Comparison of ENCODE assay signal across 9 cellular contexts in the genomic region with DNA sequence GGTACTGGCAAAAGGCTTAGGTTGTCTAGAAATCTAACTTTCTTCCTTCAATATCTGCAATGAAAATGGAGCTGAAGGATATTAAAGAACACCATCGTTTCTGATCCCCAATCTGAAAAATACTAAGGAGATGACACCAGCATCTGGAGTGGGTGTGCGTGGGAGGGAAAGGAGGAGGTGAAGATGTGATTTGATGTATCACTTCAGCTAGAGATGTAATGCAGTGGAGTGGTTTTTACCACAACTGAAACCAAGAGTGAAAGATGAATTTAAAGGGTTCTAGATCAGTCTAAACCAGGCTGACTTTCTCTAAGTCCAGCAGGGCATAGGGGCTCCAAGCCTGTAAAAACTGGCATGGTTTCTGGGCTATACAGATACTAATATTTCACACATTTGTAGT.
DNase-seq lines count a peak whose midpoint lies in the region; ATAC-seq and TF ChIP-seq lines count a peak whose summit lies in the region.
"Had no signal": no experiment of that assay in that cellular context is flagged by ENCODE, and none has a peak within 500 bp of the region (broad histone marks: within the 10 kb centered on the region; RNA-seq: fewer than 3 reads in every experiment).

No MANE protein-coding gene starts in this region.

- no peaks in the 10 kb centered on the region for H4K20me1 ChIP-seq in DND-41 (ENCODE audit: insufficient read depth, low read length)

- no peaks in the 10 kb centered on the region for H3K27me3 ChIP-seq in DND-41 (ENCODE audit: insufficient read depth, low read length, poor library complexity)

- ATAC-seq in DND-41 (ENCODE audit: insufficient read depth, low read depth) = 0 out of 3 replicates have a peak, but pooled peaks have one; percentile 29
- ATAC-seq in HG03039 (IDR thresholded peaks at IDR 0.05; ENCODE audit: unreplicated experiment) = peak; percentile 83

- TF ChIP-seq CTCF in DND-41 (IDR thresholded peaks at IDR 0.05; ENCODE audit: borderline replicate concordance, extremely low read depth, low read length, poor library complexity, severe bottlenecking) = no peak

- intact Hi-C loops in activated T-helper 2 cell treated with anti-CD3 and anti-CD28 coated beads, Interferon-gamma antibody, Interleukin-2, Interleukin-4, amounts not matched to agents 10 μg/mL and 5 μg/mL and 100 μg/mL, durations not matched to agents 14 hours and 24 hours and 36 hours (cut with micrococcal nuclease) = loop anchor here (1.0 kb wide), 1 partner anchor 15 kb away; no protein-coding TSS in a partner anchor

- H3K4me3 Mint-ChIP-seq in activated T-helper 2 cell treated with anti-CD3 and anti-CD28 coated beads, Interferon-gamma antibody, Interleukin-2, Interleukin-4, amounts not matched to agents 10 μg/mL and 5 μg/mL and 100 μg/mL, durations not matched to agents 14 hours and 24 hours and 36 hours (ENCODE audit: low read depth) = no peak overlapping the region
- H3K4me3 Mint-ChIP-seq: naive B cell had no signal

- no peak overlapping the region for H3K4me2 ChIP-seq in DND-41 (ENCODE audit: insufficient read depth, low read length)

- peaks cover 70% of the 10 kb centered on the region for H3K36me3 Mint-ChIP-seq in activated T-helper 2 cell treated with anti-CD3 and anti-CD28 coated beads, Interferon-gamma antibody, Interleukin-2, Interleukin-4, amounts not matched to agents 10 μg/mL and 5 μg/mL and 100 μg/mL, durations not matched to agents 14 hours and 24 hours and 36 hours (ENCODE audit: low read depth)

- no peaks in the 10 kb centered on the region for H3K36me3 ChIP-seq in DND-41 (ENCODE audit: insufficient read depth, low read length)

- H3K27ac ChIP-seq in DND-41 (ENCODE audit: low read length) = no peak overlapping the region

- H3K4me1 ChIP-seq in DND-41 (ENCODE audit: insufficient read depth, low read length) = no peaks in the 10 kb centered on the region

- DNase-seq in DND-41 (no peak), GM19240 (ENCODE audit: insufficient read length, low spot score) (peak; percentile 29), ecto neural progenitor cell (ENCODE audit: low spot score) (no peak), NCI-H446 (lab: John Stamatoyannopoulos, UW) (no peak), NCI-H226 (no peak), T1000 (lab: John Stamatoyannopoulos, UW) (no peak)
- no peak for DNase-seq in activated T-helper 2 cell treated with anti-CD3 and anti-CD28 coated beads, Interferon-gamma antibody, Interleukin-2, Interleukin-4, amounts not matched to agents 10 μg/mL and 5 μg/mL and 100 μg/mL, durations not matched to agents 14 hours and 24 hours and 36 hours (ENCODE audit: low spot score)
- DNase-seq: naive B cell had no signal

- H3K9me3 Mint-ChIP-seq in activated T-helper 2 cell treated with anti-CD3 and anti-CD28 coated beads, Interferon-gamma antibody, Interleukin-2, Interleukin-4, amounts not matched to agents 10 μg/mL and 5 μg/mL and 100 μg/mL, durations not matched to agents 14 hours and 24 hours and 36 hours = peaks cover 27% of the 10 kb centered on the region

- H3K79me2 ChIP-seq in DND-41 (ENCODE audit: insufficient read depth, low read length) = no peaks in the 10 kb centered on the region

- no peaks in the 10 kb centered on the region for H3K27me3 Mint-ChIP-seq in activated T-helper 2 cell treated with anti-CD3 and anti-CD28 coated beads, Interferon-gamma antibody, Interleukin-2, Interleukin-4, amounts not matched to agents 10 μg/mL and 5 μg/mL and 100 μg/mL, durations not matched to agents 14 hours and 24 hours and 36 hours (ENCODE audit: low read depth)

- H3K9me3 ChIP-seq in DND-41 (ENCODE audit: insufficient read depth, low read length, severe bottlenecking) = no peaks in the 10 kb centered on the region

- no peak overlapping the region for H3K9ac ChIP-seq in DND-41 (ENCODE audit: low read depth, low read length)

- peaks cover 44% of the 10 kb centered on the region for H3K4me1 Mint-ChIP-seq in activated T-helper 2 cell treated with anti-CD3 and anti-CD28 coated beads, Interferon-gamma antibody, Interleukin-2, Interleukin-4, amounts not matched to agents 10 μg/mL and 5 μg/mL and 100 μg/mL, durations not matched to agents 14 hours and 24 hours and 36 hours (ENCODE audit: low read depth)
- H3K4me1 Mint-ChIP-seq: naive B cell had no signal

- no peak overlapping the region for H3K4me3 ChIP-seq in DND-41 (ENCODE audit: low read depth in 1 of 2, low read length in 2 of 2)

- H2AFZ ChIP-seq in DND-41 (ENCODE audit: low read depth, low read length) = no peak overlapping the region

- H3K27ac Mint-ChIP-seq in activated T-helper 2 cell treated with anti-CD3 and anti-CD28 coated beads, Interferon-gamma antibody, Interleukin-2, Interleukin-4, amounts not matched to agents 10 μg/mL and 5 μg/mL and 100 μg/mL, durations not matched to agents 14 hours and 24 hours and 36 hours = peak overlapping the region; percentile 58
- H3K27ac Mint-ChIP-seq: naive B cell had no signal
